In the genomic region with DNA sequence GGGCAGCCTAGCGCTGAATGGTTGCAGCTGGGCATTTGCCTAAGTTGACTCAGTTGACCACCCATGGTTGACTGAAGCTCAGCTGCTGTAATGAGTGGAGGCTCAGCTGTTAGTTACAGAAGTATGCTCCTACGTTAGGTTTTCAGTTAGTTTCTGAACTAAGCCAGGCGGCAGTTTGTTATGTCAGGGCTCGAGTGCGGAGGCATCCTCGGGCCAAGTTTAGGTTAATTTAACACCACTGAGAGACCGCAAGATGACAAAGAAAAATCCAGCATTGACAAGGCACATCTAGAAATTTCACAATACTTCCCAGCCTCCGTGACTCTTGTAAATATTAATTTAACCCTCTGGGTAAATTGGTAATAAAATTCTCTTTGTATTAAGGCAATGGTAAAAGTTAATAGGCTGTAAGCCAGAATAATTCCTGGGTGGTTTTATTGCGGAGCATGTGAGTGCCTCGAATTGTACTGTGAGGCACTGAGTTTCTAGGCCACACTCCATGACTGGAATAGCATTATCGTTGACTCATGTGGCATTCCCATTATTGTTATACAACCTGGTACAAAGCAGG, we compare ENCODE assay signal across 13 cellular contexts. TPM values are rescaled to one million over a fixed set of nuclear protein-coding genes. Genes with fewer than 3 reads are reported as not detected.
A peak's percentile ranks its signal among the peaks of the same experiment; 100 is the strongest.
DNase-seq lines count a peak whose midpoint lies in the region; ATAC-seq, FAIRE-seq and TF ChIP-seq lines count a peak whose summit lies in the region.
"Had no signal": no experiment of that assay in that cellular context is flagged by ENCODE, and none has a peak within 500 bp of the region (broad histone marks: within the 10 kb centered on the region; RNA-seq: fewer than 3 reads in every experiment).

No MANE protein-coding gene starts in this region.

- no peak overlapping the region for H4K8ac ChIP-seq in trophoblast cell (ENCODE audit: low read depth, low read length)

- H3K23ac ChIP-seq in trophoblast cell (ENCODE audit: low read length): no peak overlapping the region

- H4K91ac ChIP-seq in trophoblast cell (ENCODE audit: low read depth, low read length): no peak overlapping the region

- no peaks in the 10 kb centered on the region for H3K79me1 ChIP-seq in trophoblast cell (ENCODE audit: low read length)

- no peak overlapping the region for H3K9ac ChIP-seq in trophoblast cell (ENCODE audit: low read length)

- no peak overlapping the region for H3K18ac ChIP-seq in trophoblast cell (ENCODE audit: low read length)

- no peaks in the 10 kb centered on the region for H3K36me3 ChIP-seq in trophoblast cell (ENCODE audit: control insufficient read depth in 1 of 2, insufficient read depth in 2 of 2, low read length in 2 of 2)
- H3K36me3 ChIP-seq: heart left ventricle, tibial nerve had no signal

- H3K27me3 ChIP-seq in AG04450 (ENCODE audit: control insufficient read depth, insufficient read depth, low read length) (peaks cover 9% of the 10 kb centered on the region), trophoblast cell (ENCODE audit: insufficient read depth, low read length) (no peaks in the 10 kb centered on the region)
- H3K27me3 ChIP-seq: heart left ventricle, tibial nerve had no signal

- no peak overlapping the region for H3K4ac ChIP-seq in trophoblast cell (ENCODE audit: low read depth, low read length)

- no peaks in the 10 kb centered on the region for H3K4me1 ChIP-seq in trophoblast cell (ENCODE audit: control insufficient read depth in 1 of 2, insufficient read depth in 2 of 2, low read length in 2 of 2)

- peak; percentile 95 for FAIRE-seq in RCC 7860 (lab: Jason Lieb, UNC)

- TF ChIP-seq CTCF in AG04450 (IDR thresholded peaks at IDR 0.05; ENCODE audit: low read depth, low read length): no peak

- peak; percentile 62 for ATAC-seq in GM19468 (IDR thresholded peaks at IDR 0.05; ENCODE audit: extremely low read depth, unreplicated experiment)
- peak; percentile 69 for ATAC-seq in HG03064 (IDR thresholded peaks at IDR 0.05; ENCODE audit: low read depth, unreplicated experiment)
- ATAC-seq: heart left ventricle; natural killer cell treated with Interleukin-12 subunit alpha and Interleukin-12 subunit beta and Interleukin-15 and Interleukin-18, amount 100 ng/mL, for 72 hours had no signal

- DNase-seq in AG04450 (ENCODE audit: low read depth, low spot score) (peak; percentile 27), RCC 7860 (ENCODE audit: low spot score) (peak; percentile 89), trophoblast cell (no peak), HEK293T (ENCODE audit: extremely low spot score) (no peak), NCI-H774 (lab: John Stamatoyannopoulos, UW) (no peak)
- no peak for DNase-seq in effector CD4-positive, alpha-beta T cell
- DNase-seq: heart left ventricle; NCI-H446; stimulated activated CD4-positive, alpha-beta T cell treated with anti-CD3 and anti-CD28 coated beads, Interleukin-4, amount 100 ng/mL, for 1 hour had no signal

- H2AK5ac ChIP-seq in trophoblast cell (ENCODE audit: low read length): no peak overlapping the region

- no peak overlapping the region for H2BK5ac ChIP-seq in trophoblast cell (ENCODE audit: low read depth, low read length, poor library complexity)

- H4K12ac ChIP-seq in trophoblast cell (ENCODE audit: low read depth, low read length): no peak overlapping the region

- H3K14ac ChIP-seq in trophoblast cell (ENCODE audit: low read length): no peak overlapping the region

- no peak overlapping the region for H2AFZ ChIP-seq in trophoblast cell (ENCODE audit: insufficient read depth, low read length, poor library complexity)

- no peak overlapping the region for H3K4me2 ChIP-seq in trophoblast cell (ENCODE audit: low read length)

- H3K4me3 ChIP-seq in AG04450 (ENCODE audit: low read depth, low read length): no peak overlapping the region
- H3K4me3 ChIP-seq in trophoblast cell (ENCODE audit: low read depth, low read length): no peak overlapping the region
- H3K4me3 ChIP-seq: heart left ventricle, tibial nerve had no signal

- no peaks in the 10 kb centered on the region for H3K79me2 ChIP-seq in trophoblast cell (ENCODE audit: control insufficient read depth, insufficient read depth, low read length, poor library complexity)

- no peaks in the 10 kb centered on the region for H3K9me3 ChIP-seq in AG04450 (ENCODE audit: control insufficient read depth, insufficient read depth, low read length)
- H3K9me3 ChIP-seq in trophoblast cell (ENCODE audit: insufficient read depth, low read depth, low read length): no peaks in the 10 kb centered on the region
- H3K9me3 ChIP-seq: heart left ventricle, tibial nerve had no signal

- WGBS in trophoblast cell (ENCODE audit: extremely low coverage, insufficient coverage, insufficient read length): no CpG with 5 or more reads among the region's 11 CpGs

- CTCF ChIA-PET in AG04450 (lab: Charles Lee): interaction anchor here (1.4 kb wide), 1 partner anchor 13 kb away, joined by 5 read pairs; no protein-coding TSS in a partner anchor
- CTCF ChIA-PET in HEK293T (lab: Yijun Ruan, JAX): no interaction called here

- H3K27ac ChIP-seq in AG04450 (ENCODE audit: low read depth, low read length) (no peak overlapping the region), trophoblast cell (ENCODE audit: low read depth, low read length) (no peak overlapping the region)
- H3K27ac ChIP-seq: heart left ventricle, tibial nerve had no signal

- no peak overlapping the region for H2BK12ac ChIP-seq in trophoblast cell (ENCODE audit: low read length)

- H2BK120ac ChIP-seq in trophoblast cell (ENCODE audit: insufficient read depth, low read length, poor library complexity): no peak overlapping the region

- POLR2A ChIA-PET in AG04450 (lab: Yijun Ruan, JAX): interaction anchor here (1.2 to 1.3 kb wide), 2 partner anchors 13 to 33 kb away, joined by 3 to 4 read pairs; partner anchors contain the start of gene CDKN2AIP
- POLR2A ChIA-PET in HEK293T (lab: Yijun Ruan, JAX): interaction anchor here (2.4 kb wide), 1 partner anchor 13 kb away, joined by 11 read pairs; no protein-coding TSS in a partner anchor

TF ChIP-seq in HEK293T, 16 proteins besides CTCF, POLR2A, EP300 and RAD21:
- TF ChIP-seq FOXK2 (IDR thresholded peaks at IDR 0.05) (no peak), ARNT (IDR thresholded peaks at IDR 0.05) (no peak), NFRKB (IDR thresholded peaks at IDR 0.05) (no peak), BHLHE40 (IDR thresholded peaks at IDR 0.05; ENCODE audit: borderline replicate concordance) (no peak), HDGF (IDR thresholded peaks at IDR 0.05; ENCODE audit: borderline replicate concordance) (no peak), LEF1 (IDR thresholded peaks at IDR 0.05; ENCODE audit: borderline replicate concordance) (no peak), FOXM1 (IDR thresholded peaks at IDR 0.05; ENCODE audit: borderline replicate concordance) (no peak), SUZ12 (IDR thresholded peaks at IDR 0.05) (no peak), ELF4 (IDR thresholded peaks at IDR 0.05) (no peak), TARDBP (IDR thresholded peaks at IDR 0.05) (no peak), ZNF384 (IDR thresholded peaks at IDR 0.05) (no peak), FOXA1 (IDR thresholded peaks at IDR 0.05) (no peak), L3MBTL2 (conservative IDR thresholded peaks at IDR 0.05) (no peak), SP1 (IDR thresholded peaks at IDR 0.05) (no peak), CTBP1 (IDR thresholded peaks at IDR 0.05; ENCODE audit: borderline replicate concordance) (no peak)
TF ChIP-seq in HEK293T: peak in this region for 0.

RNA-seq across cellular contexts. Expression of gene CDKN2AIP, which starts 33.1 kb away (rescaled TPM):
- polyA plus RNA-seq in AG04450 (2011; rRNA removed): 12.0 and 15.7 TPM in 2 replicates
- polyA minus RNA-seq in AG04450 (2011; rRNA and poly(A)+ RNA removed): 7.3 and 9.9 TPM in 2 replicates
- 11.0 TPM in 2 replicates for polyA plus RNA-seq in trophoblast cell (2013)

Comparison
In these comparisons a context has a peak if more than half of its experiments do, and no peak if none do; other contexts are left out.
1. DNase-seq: peak in AG04450 (single experiment) and RCC 7860 (single experiment); none in trophoblast cell (0 of 2), HEK293T (single experiment), effector CD4-positive, alpha-beta T cell (single experiment) and NCI-H774 (single experiment).